Comparison of ENCODE assay signal across 1 cellular context in the genomic region with DNA sequence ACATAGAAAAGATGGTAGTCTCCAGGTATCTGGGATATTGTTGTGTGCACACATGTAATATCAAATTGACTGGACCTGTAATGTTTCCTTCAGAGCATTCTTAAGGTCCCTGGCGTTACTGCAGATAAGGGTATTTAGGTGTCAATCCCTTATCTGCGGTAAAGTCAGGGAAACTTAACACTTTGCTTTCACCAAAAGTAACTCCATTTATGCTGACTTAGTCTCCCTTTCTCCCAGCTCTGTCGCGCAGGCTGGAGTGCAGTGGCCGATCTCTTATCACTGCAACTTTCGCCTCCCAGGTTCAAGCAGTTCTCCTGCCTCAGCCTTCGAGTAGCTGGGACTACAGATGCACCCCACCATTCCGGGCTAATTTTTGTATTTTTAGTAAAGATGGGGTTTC.
TF ChIP-seq lines count a peak whose summit lies in the region.

No MANE protein-coding gene starts in this region.

TF ChIP-seq in endothelial cell of umbilical vein, 7 proteins besides CTCF, POLR2A, EP300 and RAD21:
- TF ChIP-seq EZH2 (IDR thresholded peaks at IDR 0.05; ENCODE audit: borderline replicate concordance, low read depth, low read length, severe bottlenecking) (no peak), MYC (IDR thresholded peaks at IDR 0.05; ENCODE audit: low read depth, low read length) (no peak), GATA2 (IDR thresholded peaks at IDR 0.05; ENCODE audit: insufficient read depth, insufficient read length, low read depth, low read length) (no peak), JUN (IDR thresholded peaks at IDR 0.05; ENCODE audit: borderline replicate concordance, insufficient read depth, insufficient read length, low read depth) (no peak), FOS (IDR thresholded peaks at IDR 0.05; ENCODE audit: borderline replicate concordance, insufficient read depth, low read length) (no peak), POLR2AphosphoS5 (IDR thresholded peaks at IDR 0.05; ENCODE audit: insufficient read depth, low read depth, low read length) (no peak)
- TF ChIP-seq, protein P1, sequence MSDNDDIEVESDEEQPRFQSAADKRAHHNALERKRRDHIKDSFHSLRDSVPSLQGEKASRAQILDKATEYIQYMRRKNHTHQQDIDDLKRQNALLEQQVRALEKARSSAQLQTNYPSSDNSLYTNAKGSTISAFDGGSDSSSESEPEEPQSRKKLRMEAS (IDR thresholded peaks at IDR 0.05; ENCODE audit: insufficient read depth, insufficient read length): no peak
